In genomic region chr21:45176141-45176540, GRCh38 we compare ENCODE assay signal across 28 cellular contexts.
"Had no signal": no experiment of that assay in that cellular context is flagged by ENCODE, and none has a peak within 500 bp of the region (broad histone marks: within the 10 kb centered on the region; RNA-seq: fewer than 3 reads in every experiment).

No MANE protein-coding gene starts in this region.

- H3K4me3 ChIP-seq: esophagus squamous epithelium, left ventricle myocardium inferior, lower lobe of right lung, pancreas, prostate gland, right atrium auricular region, skin epidermis, spleen, tibial artery had no signal

- H3K36me3 ChIP-seq: neutrophil, pancreas had no signal

- H3K4me1 ChIP-seq: esophagus squamous epithelium, left ventricle myocardium inferior, lower lobe of right lung, pancreas, prostate gland, right atrium auricular region, spleen, testis had no signal

- ATAC-seq: left colon; lower lobe of right lung; natural killer cell; pancreas; stimulated activated memory B cell treated with anti-CD40 and anti-IgM and Interleukin-4, amounts not matched to agents 10 μg/mL and 1 μg/mL and 100 μg/mL, for 72 hours; stimulated activated naive CD8-positive, alpha-beta T cell treated with anti-CD3 and anti-CD28 coated beads, Interleukin-15, Interleukin-2, amounts not matched to agents 100 U/mL and 50 U/mL, for 24 hours had no signal

- H3K9me3 Mint-ChIP-seq: dendritic cell treated with granulocyte-macrophage colony-stimulating factor and Interleukin-4, amounts not matched to agents 40 ng/mL and 50 ng/mL, for 4 days; endodermal cell; immature natural killer cell; natural killer cell; stimulated activated memory B cell treated with anti-CD40 and anti-IgM and Interleukin-4, amounts not matched to agents 10 μg/mL and 1 μg/mL and 100 μg/mL, for 72 hours; type B pancreatic cell had no signal

- H3K36me3 Mint-ChIP-seq: natural killer cell had no signal

- H3K27ac ChIP-seq: esophagus squamous epithelium, left ventricle myocardium inferior, lower lobe of right lung, neutrophil, pancreas, prostate gland, right atrium auricular region, skin epidermis, spleen, testis, tibial artery had no signal

- H3K27me3 Mint-ChIP-seq: dendritic cell treated with granulocyte-macrophage colony-stimulating factor and Interleukin-4, amounts not matched to agents 40 ng/mL and 50 ng/mL, for 4 days; stimulated activated memory B cell treated with anti-CD40 and anti-IgM and Interleukin-4, amounts not matched to agents 10 μg/mL and 1 μg/mL and 100 μg/mL, for 72 hours; type B pancreatic cell had no signal

- DNase-seq: cerebellar nuclear complex; effector CD8-positive, alpha-beta T cell; endodermal cell; esophagus squamous epithelium; foreskin melanocyte; glutamatergic neuron; hypothalamus; immature natural killer cell; islet precursor cell; kidney glomerular epithelial cell; left colon; left ventricle myocardium inferior; lower lobe of right lung; natural killer cell; spleen; stimulated activated CD4-positive, alpha-beta T cell treated with anti-CD3 and anti-CD28 coated beads, Interleukin-4, amount 100 ng/mL, for 4 hours; stimulated activated naive CD8-positive, alpha-beta T cell treated with anti-CD3 and anti-CD28 coated beads, Interleukin-15, Interleukin-2, amounts not matched to agents 100 U/mL and 50 U/mL, for 24 hours; substantia nigra; testis; tibial artery had no signal

- H3K27me3 ChIP-seq: esophagus squamous epithelium, neutrophil, pancreas, right atrium auricular region, spleen, testis, tibial artery had no signal

- H3K4me1 Mint-ChIP-seq: stimulated activated memory B cell treated with anti-CD40 and anti-IgM and Interleukin-4, amounts not matched to agents 10 μg/mL and 1 μg/mL and 100 μg/mL, for 72 hours had no signal

- H3K4me3 Mint-ChIP-seq: dendritic cell treated with granulocyte-macrophage colony-stimulating factor and Interleukin-4, amounts not matched to agents 40 ng/mL and 50 ng/mL, for 4 days; endodermal cell; immature natural killer cell; natural killer cell; stimulated activated memory B cell treated with anti-CD40 and anti-IgM and Interleukin-4, amounts not matched to agents 10 μg/mL and 1 μg/mL and 100 μg/mL, for 72 hours; type B pancreatic cell had no signal

- H3K9me3 ChIP-seq: esophagus squamous epithelium, left ventricle myocardium inferior, lower lobe of right lung, neutrophil, pancreas, prostate gland, right atrium auricular region, spleen, testis, tibial artery had no signal

- H3K27ac Mint-ChIP-seq: dendritic cell treated with granulocyte-macrophage colony-stimulating factor and Interleukin-4, amounts not matched to agents 40 ng/mL and 50 ng/mL, for 4 days; endodermal cell; immature natural killer cell; natural killer cell; stimulated activated memory B cell treated with anti-CD40 and anti-IgM and Interleukin-4, amounts not matched to agents 10 μg/mL and 1 μg/mL and 100 μg/mL, for 72 hours; type B pancreatic cell had no signal
